Comparison of ENCODE assay signal across 9 cellular contexts in the genomic region with DNA sequence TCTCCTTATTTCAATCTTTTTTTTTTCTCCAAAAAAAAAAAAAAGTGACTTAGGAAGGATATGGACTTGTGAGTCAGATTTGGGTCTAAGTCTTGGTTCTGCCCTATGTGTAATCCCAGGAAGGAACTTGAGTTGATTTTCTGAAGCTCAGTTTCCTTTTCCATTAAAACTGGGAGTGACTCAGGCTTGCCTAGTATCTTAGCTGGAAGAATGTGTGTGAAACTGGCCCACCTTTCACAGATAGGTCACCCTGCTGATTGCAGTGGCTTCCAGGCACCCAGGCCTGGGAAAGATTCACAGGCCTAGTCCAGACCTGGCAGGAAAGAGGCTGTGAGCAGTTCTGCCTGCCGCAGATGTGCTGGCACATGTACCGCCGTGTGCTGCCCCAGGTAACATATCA.
A peak's percentile ranks its signal among the peaks of the same experiment; 100 is the strongest.
DNase-seq lines count a peak whose midpoint lies in the region; ATAC-seq and TF ChIP-seq lines count a peak whose summit lies in the region.
"Had no signal": no experiment of that assay in that cellular context is flagged by ENCODE, and none has a peak within 500 bp of the region (broad histone marks: within the 10 kb centered on the region; RNA-seq: fewer than 3 reads in every experiment).

No MANE protein-coding gene starts in this region.

- 69% methylated on average over 3 of the region's 3 CpGs for WGBS in smooth muscle cell (ENCODE audit: low lambda C conversion rate)

- TF ChIP-seq POLR2A in breast epithelium (IDR thresholded peaks at IDR 0.05): no peak

- H3K4me3 ChIP-seq in breast epithelium (no peak overlapping the region), smooth muscle cell (no peak overlapping the region)

- no peaks in the 10 kb centered on the region for H3K79me2 ChIP-seq in smooth muscle cell (ENCODE audit: low read depth)

- no peak overlapping the region for H3K9ac ChIP-seq in smooth muscle cell (ENCODE audit: low read depth)

- peaks cover 6% of the 10 kb centered on the region for H3F3A ChIP-seq in smooth muscle cell (ENCODE audit: low read depth)

- DNase-seq in HS-5 (ENCODE audit: low read depth) (peak; percentile 70), breast epithelium (ENCODE audit: low spot score in 2 of 2) (peak in 1 of 2 donors; percentile 53), islet precursor cell (peak; percentile 93), smooth muscle cell (lab: John Stamatoyannopoulos, UW; ENCODE audit: unreplicated experiment) (no peak), SKM-1 treated with dmso at 0.1 percent for 144 hours (lab: John Stamatoyannopoulos, UW; ENCODE audit: unreplicated experiment) (no peak)
- DNase-seq: NCI-H510A had no signal

- intact Hi-C loops in breast epithelium (cut with DNase I; ENCODE audit: low total_unique reads): no loop called here

- H3K9me3 ChIP-seq in breast epithelium (no peaks in the 10 kb centered on the region), smooth muscle cell (replicated peaks; ENCODE audit: low read depth) (no peaks in the 10 kb centered on the region)

- ATAC-seq in GM19452 (IDR thresholded peaks at IDR 0.05; ENCODE audit: unreplicated experiment) (no peak), HG02610 (IDR thresholded peaks at IDR 0.05; ENCODE audit: unreplicated experiment) (no peak), GM18511 (IDR thresholded peaks at IDR 0.05; ENCODE audit: unreplicated experiment) (no peak)

- H4K20me1 ChIP-seq in smooth muscle cell (ENCODE audit: low read depth): no peaks in the 10 kb centered on the region

- peak overlapping the region; percentile 61 for H3K4me2 ChIP-seq in smooth muscle cell

- H3K27ac ChIP-seq in breast epithelium: peak overlapping the region; percentile 80
- peak overlapping the region; percentile 34 for H3K27ac ChIP-seq in smooth muscle cell (ENCODE audit: low read depth)

- H3K27me3 ChIP-seq in breast epithelium (no peaks in the 10 kb centered on the region), smooth muscle cell (ENCODE audit: low read depth) (no peaks in the 10 kb centered on the region)

- H3K36me3 ChIP-seq in breast epithelium: no peaks in the 10 kb centered on the region
- no peaks in the 10 kb centered on the region for H3K36me3 ChIP-seq in smooth muscle cell (ENCODE audit: low read depth)

- TF ChIP-seq CTCF in breast epithelium (IDR thresholded peaks at IDR 0.05) (no peak), smooth muscle cell (IDR thresholded peaks at IDR 0.05; ENCODE audit: borderline replicate concordance, insufficient read depth, poor library complexity, severe bottlenecking) (no peak)

- H3K4me1 ChIP-seq in breast epithelium (no peaks in the 10 kb centered on the region), smooth muscle cell (ENCODE audit: low read depth) (peaks cover 13% of the 10 kb centered on the region)

- H2AFZ ChIP-seq in smooth muscle cell (ENCODE audit: low read depth): no peak overlapping the region

Comparison
In these comparisons a context has a peak if more than half of its experiments do, and no peak if none do; other contexts are left out.
1. DNase-seq: peak in HS-5 (single experiment) and islet precursor cell (single experiment); none in smooth muscle cell (single experiment) and SKM-1 treated with dmso at 0.1 percent for 144 hours (single experiment).